In genomic region chr13:92307752-92308151, GRCh38 we compare ENCODE assay signal across 28 cellular contexts.
"Had no signal": no experiment of that assay in that cellular context is flagged by ENCODE, and none has a peak within 500 bp of the region (broad histone marks: within the 10 kb centered on the region; RNA-seq: fewer than 3 reads in every experiment).

No MANE protein-coding gene starts in this region.

- H3K4me1 ChIP-seq: colonic mucosa, esophagus squamous epithelium, gastrocnemius medialis, heart right ventricle, left lung, lower lobe of right lung had no signal

- H3K9me3 ChIP-seq: colonic mucosa, esophagus squamous epithelium, gastrocnemius medialis, left lung, lower lobe of right lung had no signal

- FAIRE-seq: endometrium, kidney had no signal

- H3K36me3 ChIP-seq: colonic mucosa, esophagus squamous epithelium, gastrocnemius medialis, heart right ventricle, left lung, lower lobe of right lung had no signal

- ATAC-seq: effector memory CD8-positive, alpha-beta T cell; esophagus mucosa; gastrocnemius medialis; heart right ventricle; left lung; left ventricle myocardium superior; lower lobe of right lung; naive thymus-derived CD8-positive, alpha-beta T cell had no signal

- H3K4me3 ChIP-seq: colonic mucosa, esophagus squamous epithelium, gastrocnemius medialis, heart right ventricle, left lung, lower lobe of right lung had no signal

- DNase-seq: colonic mucosa; cortex of kidney; effector CD8-positive, alpha-beta T cell; effector memory CD8-positive, alpha-beta T cell; endodermal cell; erythroblast; esophagus squamous epithelium; foreskin fibroblast; foreskin melanocyte; gastrocnemius medialis; glutamatergic neuron; head of caudate nucleus; heart right ventricle; hypothalamus; immature natural killer cell; islet precursor cell; kidney; kidney glomerular epithelial cell; left ventricle myocardium superior; lower lobe of right lung; mesenchymal stem cell; midbrain; naive B cell; naive thymus-derived CD8-positive, alpha-beta T cell had no signal

- H3K27me3 ChIP-seq: colonic mucosa, esophagus squamous epithelium, gastrocnemius medialis, heart right ventricle, left lung had no signal

- H3K27ac ChIP-seq: colonic mucosa, epithelial cell of prostate, esophagus squamous epithelium, gastrocnemius medialis, heart right ventricle, left lung, lower lobe of right lung had no signal
